Comparison of ENCODE assay signal across 1 cellular context in genomic region chr12:55908726-55909512, GRCh38.
TF ChIP-seq lines count a peak whose summit lies in the region.

No MANE protein-coding gene starts in this region.

TF ChIP-seq in HepG2, 621 proteins besides CTCF, POLR2A, EP300 and RAD21 (continues in another document):
- TF ChIP-seq, protein P1, sequence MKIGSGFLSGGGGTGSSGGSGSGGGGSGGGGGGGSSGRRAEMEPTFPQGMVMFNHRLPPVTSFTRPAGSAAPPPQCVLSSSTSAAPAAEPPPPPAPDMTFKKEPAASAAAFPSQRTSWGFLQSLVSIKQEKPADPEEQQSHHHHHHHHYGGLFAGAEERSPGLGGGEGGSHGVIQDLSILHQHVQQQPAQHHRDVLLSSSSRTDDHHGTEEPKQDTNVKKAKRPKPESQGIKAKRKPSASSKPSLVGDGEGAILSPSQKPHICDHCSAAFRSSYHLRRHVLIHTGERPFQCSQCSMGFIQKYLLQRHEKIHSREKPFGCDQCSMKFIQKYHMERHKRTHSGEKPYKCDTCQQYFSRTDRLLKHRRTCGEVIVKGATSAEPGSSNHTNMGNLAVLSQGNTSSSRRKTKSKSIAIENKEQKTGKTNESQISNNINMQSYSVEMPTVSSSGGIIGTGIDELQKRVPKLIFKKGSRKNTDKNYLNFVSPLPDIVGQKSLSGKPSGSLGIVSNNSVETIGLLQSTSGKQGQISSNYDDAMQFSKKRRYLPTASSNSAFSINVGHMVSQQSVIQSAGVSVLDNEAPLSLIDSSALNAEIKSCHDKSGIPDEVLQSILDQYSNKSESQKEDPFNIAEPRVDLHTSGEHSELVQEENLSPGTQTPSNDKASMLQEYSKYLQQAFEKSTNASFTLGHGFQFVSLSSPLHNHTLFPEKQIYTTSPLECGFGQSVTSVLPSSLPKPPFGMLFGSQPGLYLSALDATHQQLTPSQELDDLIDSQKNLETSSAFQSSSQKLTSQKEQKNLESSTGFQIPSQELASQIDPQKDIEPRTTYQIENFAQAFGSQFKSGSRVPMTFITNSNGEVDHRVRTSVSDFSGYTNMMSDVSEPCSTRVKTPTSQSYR (CRISPR knock-in tag; IDR thresholded peaks at IDR 0.05; ENCODE audit: borderline replicate concordance): no peak
- TF ChIP-seq ZNF264 (CRISPR knock-in tag; IDR thresholded peaks at IDR 0.05) (0 out of 2 replicates have a peak, but pooled peaks have one; percentile 36), NCOA1 (CRISPR knock-in tag; IDR thresholded peaks at IDR 0.05) (no peak), ZSCAN22 (CRISPR knock-in tag; IDR thresholded peaks at IDR 0.05) (no peak), GATAD2A (CRISPR knock-in tag; IDR thresholded peaks at IDR 0.05) (peak; percentile 51), SSRP1 (CRISPR knock-in tag; IDR thresholded peaks at IDR 0.05) (no peak), U2AF1 (optimal IDR thresholded peaks at IDR 0.05; ENCODE audit: low read depth, low read length) (no peak), LCORL (IDR thresholded peaks at IDR 0.05) (peak; percentile 21; the same call in 1 of the 2 replicates), LCORL (CRISPR knock-in tag; IDR thresholded peaks at IDR 0.05) (no peak; the same call in 1 of the 2 replicates), HOXA7 (CRISPR knock-in tag; IDR thresholded peaks at IDR 0.05) (no peak), ZNF383 (CRISPR knock-in tag; IDR thresholded peaks at IDR 0.05; ENCODE audit: borderline replicate concordance) (no peak), ZNF784 (CRISPR knock-in tag; IDR thresholded peaks at IDR 0.05; ENCODE audit: borderline replicate concordance) (no peak), ATM (IDR thresholded peaks at IDR 0.05; ENCODE audit: borderline replicate concordance) (no peak), ARNTL (CRISPR knock-in tag; IDR thresholded peaks at IDR 0.05) (no peak), SOX6 (IDR thresholded peaks at IDR 0.05) (no peak), SOX6 (CRISPR knock-in tag; IDR thresholded peaks at IDR 0.05) (peak; percentile 31; the same call in 1 of the 2 replicates), TCF7 (IDR thresholded peaks at IDR 0.05; ENCODE audit: low read depth) (peak; percentile 41; the same call in 1 of the 2 replicates), ELF3 (CRISPR knock-in tag; IDR thresholded peaks at IDR 0.05) (peak; percentile 34; the same call in 1 of the 2 replicates), ZNF30 (CRISPR knock-in tag; IDR thresholded peaks at IDR 0.05) (no peak), RBM22 (optimal IDR thresholded peaks at IDR 0.05; ENCODE audit: low read length) (no peak), TAF1 (CRISPR knock-in tag; IDR thresholded peaks at IDR 0.05) (no peak), ZNF737 (CRISPR knock-in tag; IDR thresholded peaks at IDR 0.05; ENCODE audit: borderline replicate concordance) (no peak), ZNF446 (CRISPR knock-in tag; IDR thresholded peaks at IDR 0.05) (no peak), NCOA2 (CRISPR knock-in tag; IDR thresholded peaks at IDR 0.05) (peak; percentile 46), FOXO1 (CRISPR knock-in tag; IDR thresholded peaks at IDR 0.05) (no peak), CEBPG (CRISPR knock-in tag; IDR thresholded peaks at IDR 0.05) (0 out of 2 replicates have a peak, but pooled peaks have one; percentile 2), RERE (CRISPR knock-in tag; IDR thresholded peaks at IDR 0.05; ENCODE audit: low read depth) (no peak)
- TF ChIP-seq, protein P2, sequence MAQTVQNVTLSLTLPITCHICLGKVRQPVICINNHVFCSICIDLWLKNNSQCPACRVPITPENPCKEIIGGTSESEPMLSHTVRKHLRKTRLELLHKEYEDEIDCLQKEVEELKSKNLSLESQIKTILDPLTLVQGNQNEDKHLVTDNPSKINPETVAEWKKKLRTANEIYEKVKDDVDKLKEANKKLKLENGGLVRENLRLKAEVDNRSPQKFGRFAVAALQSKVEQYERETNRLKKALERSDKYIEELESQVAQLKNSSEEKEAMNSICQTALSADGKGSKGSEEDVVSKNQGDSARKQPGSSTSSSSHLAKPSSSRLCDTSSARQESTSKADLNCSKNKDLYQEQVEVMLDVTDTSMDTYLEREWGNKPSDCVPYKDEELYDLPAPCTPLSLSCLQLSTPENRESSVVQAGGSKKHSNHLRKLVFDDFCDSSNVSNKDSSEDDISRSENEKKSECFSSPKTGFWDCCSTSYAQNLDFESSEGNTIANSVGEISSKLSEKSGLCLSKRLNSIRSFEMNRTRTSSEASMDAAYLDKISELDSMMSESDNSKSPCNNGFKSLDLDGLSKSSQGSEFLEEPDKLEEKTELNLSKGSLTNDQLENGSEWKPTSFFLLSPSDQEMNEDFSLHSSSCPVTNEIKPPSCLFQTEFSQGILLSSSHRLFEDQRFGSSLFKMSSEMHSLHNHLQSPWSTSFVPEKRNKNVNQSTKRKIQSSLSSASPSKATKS (CRISPR knock-in tag; IDR thresholded peaks at IDR 0.05): no peak
- TF ChIP-seq, protein P3, sequence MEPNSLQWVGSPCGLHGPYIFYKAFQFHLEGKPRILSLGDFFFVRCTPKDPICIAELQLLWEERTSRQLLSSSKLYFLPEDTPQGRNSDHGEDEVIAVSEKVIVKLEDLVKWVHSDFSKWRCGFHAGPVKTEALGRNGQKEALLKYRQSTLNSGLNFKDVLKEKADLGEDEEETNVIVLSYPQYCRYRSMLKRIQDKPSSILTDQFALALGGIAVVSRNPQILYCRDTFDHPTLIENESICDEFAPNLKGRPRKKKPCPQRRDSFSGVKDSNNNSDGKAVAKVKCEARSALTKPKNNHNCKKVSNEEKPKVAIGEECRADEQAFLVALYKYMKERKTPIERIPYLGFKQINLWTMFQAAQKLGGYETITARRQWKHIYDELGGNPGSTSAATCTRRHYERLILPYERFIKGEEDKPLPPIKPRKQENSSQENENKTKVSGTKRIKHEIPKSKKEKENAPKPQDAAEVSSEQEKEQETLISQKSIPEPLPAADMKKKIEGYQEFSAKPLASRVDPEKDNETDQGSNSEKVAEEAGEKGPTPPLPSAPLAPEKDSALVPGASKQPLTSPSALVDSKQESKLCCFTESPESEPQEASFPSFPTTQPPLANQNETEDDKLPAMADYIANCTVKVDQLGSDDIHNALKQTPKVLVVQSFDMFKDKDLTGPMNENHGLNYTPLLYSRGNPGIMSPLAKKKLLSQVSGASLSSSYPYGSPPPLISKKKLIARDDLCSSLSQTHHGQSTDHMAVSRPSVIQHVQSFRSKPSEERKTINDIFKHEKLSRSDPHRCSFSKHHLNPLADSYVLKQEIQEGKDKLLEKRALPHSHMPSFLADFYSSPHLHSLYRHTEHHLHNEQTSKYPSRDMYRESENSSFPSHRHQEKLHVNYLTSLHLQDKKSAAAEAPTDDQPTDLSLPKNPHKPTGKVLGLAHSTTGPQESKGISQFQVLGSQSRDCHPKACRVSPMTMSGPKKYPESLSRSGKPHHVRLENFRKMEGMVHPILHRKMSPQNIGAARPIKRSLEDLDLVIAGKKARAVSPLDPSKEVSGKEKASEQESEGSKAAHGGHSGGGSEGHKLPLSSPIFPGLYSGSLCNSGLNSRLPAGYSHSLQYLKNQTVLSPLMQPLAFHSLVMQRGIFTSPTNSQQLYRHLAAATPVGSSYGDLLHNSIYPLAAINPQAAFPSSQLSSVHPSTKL (CRISPR knock-in tag; IDR thresholded peaks at IDR 0.05): peak; percentile 34; the same call in 1 of the 2 replicates
- TF ChIP-seq, protein P4, sequence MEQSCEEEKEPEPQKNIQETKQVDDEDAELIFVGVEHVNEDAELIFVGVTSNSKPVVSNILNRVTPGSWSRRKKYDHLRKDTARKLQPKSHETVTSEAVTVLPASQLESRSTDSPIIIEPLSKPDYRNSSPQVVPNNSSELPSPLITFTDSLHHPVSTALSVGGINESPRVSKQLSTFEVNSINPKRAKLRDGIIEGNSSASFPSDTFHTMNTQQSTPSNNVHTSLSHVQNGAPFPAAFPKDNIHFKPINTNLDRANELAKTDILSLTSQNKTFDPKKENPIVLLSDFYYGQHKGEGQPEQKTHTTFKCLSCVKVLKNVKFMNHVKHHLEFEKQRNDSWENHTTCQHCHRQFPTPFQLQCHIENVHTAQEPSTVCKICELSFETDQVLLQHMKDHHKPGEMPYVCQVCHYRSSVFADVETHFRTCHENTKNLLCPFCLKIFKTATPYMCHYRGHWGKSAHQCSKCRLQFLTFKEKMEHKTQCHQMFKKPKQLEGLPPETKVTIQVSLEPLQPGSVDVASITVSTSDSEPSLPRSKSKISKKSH (CRISPR knock-in tag; IDR thresholded peaks at IDR 0.05; ENCODE audit: borderline replicate concordance): no peak
- TF ChIP-seq, protein P5, sequence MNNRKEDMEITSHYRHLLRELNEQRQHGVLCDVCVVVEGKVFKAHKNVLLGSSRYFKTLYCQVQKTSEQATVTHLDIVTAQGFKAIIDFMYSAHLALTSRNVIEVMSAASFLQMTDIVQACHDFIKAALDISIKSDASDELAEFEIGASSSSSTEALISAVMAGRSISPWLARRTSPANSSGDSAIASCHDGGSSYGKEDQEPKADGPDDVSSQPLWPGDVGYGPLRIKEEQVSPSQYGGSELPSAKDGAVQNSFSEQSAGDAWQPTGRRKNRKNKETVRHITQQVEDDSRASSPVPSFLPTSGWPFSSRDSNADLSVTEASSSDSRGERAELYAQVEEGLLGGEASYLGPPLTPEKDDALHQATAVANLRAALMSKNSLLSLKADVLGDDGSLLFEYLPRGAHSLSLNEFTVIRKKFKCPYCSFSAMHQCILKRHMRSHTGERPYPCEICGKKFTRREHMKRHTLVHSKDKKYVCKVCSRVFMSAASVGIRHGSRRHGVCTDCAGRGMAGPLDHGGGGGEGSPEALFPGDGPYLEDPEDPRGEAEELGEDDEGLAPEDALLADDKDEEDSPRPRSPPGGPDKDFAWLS (CRISPR knock-in tag; IDR thresholded peaks at IDR 0.05; ENCODE audit: borderline replicate concordance): no peak
